Comparison of ENCODE assay signal across 8 cellular contexts in the genomic region with DNA sequence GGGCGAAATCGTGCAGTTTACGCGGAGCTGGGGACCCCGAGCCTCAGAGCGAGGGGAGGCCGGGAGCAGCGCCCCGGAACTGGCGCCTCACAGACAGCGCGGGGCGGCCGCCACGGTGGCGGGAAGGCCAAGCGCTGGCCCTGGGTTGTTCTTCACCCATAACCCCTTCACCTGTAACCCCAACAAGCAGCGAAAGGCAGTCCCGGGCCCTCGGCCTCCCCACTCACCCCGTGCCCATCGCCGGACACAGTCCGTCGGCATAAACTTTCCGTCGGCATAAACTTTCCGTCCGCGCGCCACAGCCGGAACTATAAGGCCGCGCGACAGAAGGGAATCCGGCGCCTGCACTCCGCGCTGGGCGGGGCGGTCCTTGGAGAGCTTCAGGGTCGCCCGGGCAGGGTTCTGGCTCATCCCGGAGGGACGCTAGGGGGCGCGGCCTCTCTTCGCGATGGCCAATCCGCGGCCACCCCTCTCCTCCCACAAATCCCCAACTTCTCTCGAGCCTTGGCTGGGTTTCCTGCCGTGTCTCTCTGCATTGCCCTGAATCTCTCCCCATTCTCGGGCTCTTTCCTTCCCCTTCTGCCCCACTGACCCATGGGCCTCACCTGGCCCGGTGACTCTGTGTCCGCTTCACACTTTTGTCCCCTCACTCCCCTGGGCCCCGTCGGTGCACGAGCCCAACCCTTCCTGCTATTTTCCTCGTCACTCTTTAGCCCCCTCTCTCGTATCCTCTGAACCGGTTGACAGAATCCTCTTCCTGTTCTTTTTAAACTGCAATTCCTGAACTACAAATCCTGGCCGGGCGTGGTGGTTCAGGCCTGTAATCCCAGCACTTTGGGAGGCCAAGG. TPM values are rescaled to one million over a fixed set of nuclear protein-coding genes. Genes with fewer than 3 reads are reported as not detected.
DNase-seq lines count a peak whose midpoint lies in the region; ATAC-seq and TF ChIP-seq lines count a peak whose summit lies in the region.

A gene (minus strand): TSS at position 261 of the 848 bp plus-strand sequence. CDS start 3,751 bp downstream, outside the sequence.

- no peaks in the 10 kb centered on the region for H3K27me3 ChIP-seq in CD4-positive, CD25-positive, alpha-beta regulatory T cell (ENCODE audit: control insufficient read depth, insufficient read depth, low read length)
- H3K27me3 ChIP-seq in left lung: no peaks in the 10 kb centered on the region

- peak within 1 kb of the TSS; percentile 87 for H3K27ac ChIP-seq in CD4-positive, CD25-positive, alpha-beta regulatory T cell (ENCODE audit: insufficient read depth, low read length, poor library complexity, severe bottlenecking)
- H3K27ac ChIP-seq in left lung: peak within 1 kb of the TSS; percentile 95

- no peaks in the 10 kb centered on the region for H3K27me3 Mint-ChIP-seq in CD4-positive, CD25-positive, alpha-beta regulatory T cell
- H3K27me3 Mint-ChIP-seq in dendritic cell treated with granulocyte-macrophage colony-stimulating factor and Interleukin-4, amounts not matched to agents 40 ng/mL and 50 ng/mL, for 4 days: no peaks in the 10 kb centered on the region

- peaks cover 3% of the 10 kb centered on the region for H3K36me3 Mint-ChIP-seq in CD4-positive, CD25-positive, alpha-beta regulatory T cell
- H3K36me3 Mint-ChIP-seq in dendritic cell treated with granulocyte-macrophage colony-stimulating factor and Interleukin-4, amounts not matched to agents 40 ng/mL and 50 ng/mL, for 4 days (ENCODE audit: low read depth): peaks cover 18% of the 10 kb centered on the region

- TF ChIP-seq CTCF in left lung (IDR thresholded peaks at IDR 0.05): peak; percentile 44 to 64

- H3K27ac Mint-ChIP-seq in CD4-positive, CD25-positive, alpha-beta regulatory T cell: peak within 1 kb of the TSS; percentile 99
- peak within 1 kb of the TSS; percentile 97 for H3K27ac Mint-ChIP-seq in dendritic cell treated with granulocyte-macrophage colony-stimulating factor and Interleukin-4, amounts not matched to agents 40 ng/mL and 50 ng/mL, for 4 days

- DNase-seq in CD4-positive, CD25-positive, alpha-beta regulatory T cell: peak; percentile 80 to 95 (median 85)
- peak; percentile 83 for DNase-seq in NCI-H748 treated with DMSO at 0.1 percent for 48 hours (lab: John Stamatoyannopoulos, UW)
- peak; percentile 85 to 96 for DNase-seq in activated CD4-positive, alpha-beta T cell treated with anti-CD3 and anti-CD28 coated beads, Interleukin-2, amount 50 U/mL, for 24 hours (ENCODE audit: low read depth in 1 of 2, low spot score in 1 of 2)
- DNase-seq in left lung: peak; percentile 97 to 98
- DNase-seq in stimulated activated CD4-positive, alpha-beta T cell treated with anti-CD3 and anti-CD28 coated beads, Interleukin-2, amount 100 ng/mL, for 48 hours: peak; percentile 97

- peaks cover 20 to 55% (median 35%) of the 10 kb centered on the region in 4 donors for H3K4me1 Mint-ChIP-seq in CD4-positive, CD25-positive, alpha-beta regulatory T cell
- peaks cover 37% of the 10 kb centered on the region for H3K4me1 Mint-ChIP-seq in dendritic cell treated with granulocyte-macrophage colony-stimulating factor and Interleukin-4, amounts not matched to agents 40 ng/mL and 50 ng/mL, for 4 days (ENCODE audit: low read depth)

- peak within 1 kb of the TSS; percentile 88 for H3K4me3 ChIP-seq in CD4-positive, CD25-positive, alpha-beta regulatory T cell (ENCODE audit: low read depth, low read length)
- peak within 1 kb of the TSS; percentile 85 to 93 for H3K4me3 ChIP-seq in left lung

- H3K4me1 ChIP-seq in CD4-positive, CD25-positive, alpha-beta regulatory T cell (ENCODE audit: control insufficient read depth, insufficient read depth, low read length, poor library complexity, severe bottlenecking): peaks cover 20% of the 10 kb centered on the region
- H3K4me1 ChIP-seq in left lung: peaks cover 20 to 42% of the 10 kb centered on the region in 2 donors

- no peaks in the 10 kb centered on the region for H3K9me3 ChIP-seq in CD4-positive, CD25-positive, alpha-beta regulatory T cell (ENCODE audit: control insufficient read depth in 2 of 2, low read length in 2 of 2)
- no peaks in the 10 kb centered on the region for H3K9me3 ChIP-seq in left lung

- intact Hi-C loops in dendritic cell treated with granulocyte-macrophage colony-stimulating factor and Interleukin-4, amounts not matched to agents 40 ng/mL and 50 ng/mL, for 4 days (cut with micrococcal nuclease): loop anchor here (1.0 kb wide), 2 partner anchors 94 to 258 kb away; a partner anchor contains a TSS
- intact Hi-C loops in left lung (cut with DNase I): no loop called here

- peak; percentile 95 to 96 for ATAC-seq in CD4-positive, CD25-positive, alpha-beta regulatory T cell (ENCODE audit: low read depth in 2 of 2)
- peak; percentile 94 for ATAC-seq in GM19395 (IDR thresholded peaks at IDR 0.05; ENCODE audit: unreplicated experiment)
- peak; percentile 76 for ATAC-seq in HG03565 (IDR thresholded peaks at IDR 0.05; ENCODE audit: unreplicated experiment)
- ATAC-seq in left lung: peak; percentile 99

- no peaks in the 10 kb centered on the region for H3K9me3 Mint-ChIP-seq in CD4-positive, CD25-positive, alpha-beta regulatory T cell
- no peaks in the 10 kb centered on the region for H3K9me3 Mint-ChIP-seq in dendritic cell treated with granulocyte-macrophage colony-stimulating factor and Interleukin-4, amounts not matched to agents 40 ng/mL and 50 ng/mL, for 4 days

- H3K36me3 ChIP-seq in CD4-positive, CD25-positive, alpha-beta regulatory T cell (ENCODE audit: control insufficient read depth, insufficient read depth, low read length): no peaks in the 10 kb centered on the region
- H3K36me3 ChIP-seq in left lung: no peaks in the 10 kb centered on the region

- peak within 1 kb of the TSS; percentile 97 to 99 (median 98) for H3K4me3 Mint-ChIP-seq in CD4-positive, CD25-positive, alpha-beta regulatory T cell
- peak within 1 kb of the TSS; percentile 96 for H3K4me3 Mint-ChIP-seq in dendritic cell treated with granulocyte-macrophage colony-stimulating factor and Interleukin-4, amounts not matched to agents 40 ng/mL and 50 ng/mL, for 4 days

RNA-seq across cellular contexts. Expression of the gene that starts here (rescaled TPM):
- total RNA-seq in CD4-positive, CD25-positive, alpha-beta regulatory T cell: 22.7 TPM
- polyA plus RNA-seq in CD4-positive, CD25-positive, alpha-beta regulatory T cell: 10 to 100 TPM; 28.2 to 40.6 (median 33.2) TPM
- 10 to 100 TPM; 32.3 to 34.6 TPM for total RNA-seq in left lung

Comparison
In these comparisons a context has a peak if more than half of its experiments do, and no peak if none do; other contexts are left out.
1. Peak in every context shown above with its lines: DNase-seq, ATAC-seq, H3K4me3 ChIP-seq and H3K27ac ChIP-seq.